In genomic region chr15:96350321-96350720, GRCh38 we compare ENCODE assay signal across 18 cellular contexts. TPM values are rescaled to one million over a fixed set of nuclear protein-coding genes. Genes with fewer than 3 reads are reported as not detected.
A peak's percentile ranks its signal among the peaks of the same experiment; 100 is the strongest.
DNase-seq lines count a peak whose midpoint lies in the region; ATAC-seq, FAIRE-seq and TF ChIP-seq lines count a peak whose summit lies in the region.
"Had no signal": no experiment of that assay in that cellular context is flagged by ENCODE, and none has a peak within 500 bp of the region (broad histone marks: within the 10 kb centered on the region; RNA-seq: fewer than 3 reads in every experiment).

No MANE protein-coding gene starts in this region.

- peak overlapping the region; percentile 93 for H3K4me2 ChIP-seq in astrocyte (ENCODE audit: low read length)

- intact Hi-C loops in A673 (cut with micrococcal nuclease; ENCODE audit: unreplicated experiment) (no loop called here), left lung (cut with DNase I) (loop anchor here in 1 of 2 donors (10.0 kb wide), 1 partner anchor 884 kb away; no protein-coding TSS in a partner anchor)

- no peak for DNase-seq in A673 (ENCODE audit: low spot score)
- DNase-seq in astrocyte (ENCODE audit: low read depth) = no peak
- DNase-seq in left lung = no peak
- no peak for DNase-seq in hippocampal formation (lab: John Stamatoyannopoulos, UW)
- no peak for DNase-seq in NCI-H2081 treated with DMSO at 0.1 percent for 48 hours (lab: John Stamatoyannopoulos, UW)
- DNase-seq: activated CD8-positive, alpha-beta T cell treated with anti-CD3 and anti-CD28 coated beads for 36 hours; activated T-cell treated with anti-CD3 and anti-CD28 coated beads, Interleukin-2, amount 50 U/mL, for 48 hours; CD8-positive, alpha-beta memory T cell; nucleus accumbens; Peyer's patch had no signal

- POLR2A ChIA-PET in A673 (lab: Charles Lee; ENCODE audit: low non-redundant PET) = no interaction called here

- peak overlapping the region; percentile 35 for H3K4me3 Mint-ChIP-seq in astrocyte (ENCODE audit: unreplicated experiment)
- H3K4me3 Mint-ChIP-seq: activated CD8-positive, alpha-beta T cell treated with anti-CD3 and anti-CD28 coated beads for 36 hours; activated naive CD8-positive, alpha-beta T cell; CD8-positive, alpha-beta memory T cell; central memory CD8-positive, alpha-beta T cell; stimulated activated memory B cell treated with anti-CD40 and anti-IgM and Interleukin-4, amounts not matched to agents 10 μg/mL and 1 μg/mL and 100 μg/mL, for 72 hours had no signal

- H3K36me3 ChIP-seq in A673 (ENCODE audit: insufficient read depth, low read length, poor library complexity, severe bottlenecking) (no peaks in the 10 kb centered on the region), astrocyte (ENCODE audit: insufficient read depth, low read length) (peaks cover 21% of the 10 kb centered on the region), left lung (no peaks in the 10 kb centered on the region), rectal smooth muscle tissue (ENCODE audit: control insufficient read depth, insufficient read depth, low read length) (no peaks in the 10 kb centered on the region)
- H3K36me3 ChIP-seq: Peyer's patch had no signal

- CTCF ChIA-PET in A673 (lab: Charles Lee) = no interaction called here

- no peak for TF ChIP-seq CTCF in A673 (conservative IDR thresholded peaks at IDR 0.05; ENCODE audit: low read depth, low read length)
- no peak for TF ChIP-seq CTCF in astrocyte (IDR thresholded peaks at IDR 0.05; ENCODE audit: insufficient read depth, low read depth, low read length)
- no peak for TF ChIP-seq CTCF in left lung (IDR thresholded peaks at IDR 0.05)

- peak overlapping the region; percentile 79 for H3K27ac ChIP-seq in A673 (ENCODE audit: low read depth, low read length, poor library complexity, severe bottlenecking)
- peak overlapping the region; percentile 90 for H3K27ac ChIP-seq in astrocyte (ENCODE audit: low read depth, low read length)
- H3K27ac ChIP-seq in left lung = peak overlapping the region; percentile 1 to 88
- H3K27ac ChIP-seq in rectal smooth muscle tissue (ENCODE audit: low read depth, low read length) = peak overlapping the region; percentile 27
- H3K27ac ChIP-seq: VCaP had no signal

- ATAC-seq in left lung (no peak), GM21825 (IDR thresholded peaks at IDR 0.05; ENCODE audit: unreplicated experiment) (no peak), HG02610 (IDR thresholded peaks at IDR 0.05; ENCODE audit: unreplicated experiment) (no peak)
- ATAC-seq: activated CD8-positive, alpha-beta T cell treated with anti-CD3 and anti-CD28 coated beads for 36 hours; stimulated activated memory B cell treated with anti-CD40 and anti-IgM and Interleukin-4, amounts not matched to agents 10 μg/mL and 1 μg/mL and 100 μg/mL, for 72 hours had no signal

- H3K27me3 ChIP-seq in A673 (replicated peaks; ENCODE audit: insufficient read depth, low read depth, low read length, poor library complexity) = no peaks in the 10 kb centered on the region
- no peaks in the 10 kb centered on the region for H3K27me3 ChIP-seq in astrocyte (ENCODE audit: insufficient read depth, low read length)
- peaks cover 0 to 100% of the 10 kb centered on the region in 2 donors for H3K27me3 ChIP-seq in left lung
- no peaks in the 10 kb centered on the region for H3K27me3 ChIP-seq in rectal smooth muscle tissue (ENCODE audit: control insufficient read depth, insufficient read depth, low read length)
- H3K27me3 ChIP-seq: Peyer's patch had no signal

- no peak for FAIRE-seq in astrocyte (lab: Jason Lieb, UNC)
- FAIRE-seq: frontal cortex had no signal

- H3K36me3 Mint-ChIP-seq in astrocyte (ENCODE audit: low read depth, unreplicated experiment) = peaks cover 15% of the 10 kb centered on the region
- H3K36me3 Mint-ChIP-seq: activated naive CD8-positive, alpha-beta T cell; CD8-positive, alpha-beta memory T cell; stimulated activated memory B cell treated with anti-CD40 and anti-IgM and Interleukin-4, amounts not matched to agents 10 μg/mL and 1 μg/mL and 100 μg/mL, for 72 hours had no signal

- H3K27ac Mint-ChIP-seq in astrocyte (ENCODE audit: unreplicated experiment) = no peak overlapping the region
- H3K27ac Mint-ChIP-seq: activated CD8-positive, alpha-beta T cell treated with anti-CD3 and anti-CD28 coated beads for 36 hours; activated naive CD8-positive, alpha-beta T cell; CD8-positive, alpha-beta memory T cell; stimulated activated memory B cell treated with anti-CD40 and anti-IgM and Interleukin-4, amounts not matched to agents 10 μg/mL and 1 μg/mL and 100 μg/mL, for 72 hours had no signal

- H3K9ac ChIP-seq in astrocyte (ENCODE audit: low read length) (peak overlapping the region; percentile 96), rectal smooth muscle tissue (ENCODE audit: low read length) (no peak overlapping the region)

- peaks cover 77% of the 10 kb centered on the region for H3K4me1 ChIP-seq in A673 (ENCODE audit: insufficient read depth, low read length, poor library complexity, severe bottlenecking)
- H3K4me1 ChIP-seq in astrocyte (ENCODE audit: insufficient read depth, low read length) = peaks cover 86% of the 10 kb centered on the region
- peaks cover 0 to 3% of the 10 kb centered on the region in 2 donors for H3K4me1 ChIP-seq in left lung
- peaks cover 8% of the 10 kb centered on the region for H3K4me1 ChIP-seq in rectal smooth muscle tissue (ENCODE audit: control insufficient read depth, insufficient read depth, low read length)

- no peak overlapping the region for H3K4me3 ChIP-seq in A673 (ENCODE audit: low read depth, low read length, poor library complexity, severe bottlenecking)
- H3K4me3 ChIP-seq in astrocyte (ENCODE audit: insufficient read depth, low read depth, low read length) = no peak overlapping the region
- no peak overlapping the region for H3K4me3 ChIP-seq in left lung
- H3K4me3 ChIP-seq in rectal smooth muscle tissue (ENCODE audit: low read length) = no peak overlapping the region
- H3K4me3 ChIP-seq: Peyer's patch had no signal

- peaks cover 7% of the 10 kb centered on the region for H3K9me3 Mint-ChIP-seq in astrocyte (ENCODE audit: unreplicated experiment)
- H3K9me3 Mint-ChIP-seq: activated CD8-positive, alpha-beta T cell treated with anti-CD3 and anti-CD28 coated beads for 36 hours; central memory CD8-positive, alpha-beta T cell; stimulated activated memory B cell treated with anti-CD40 and anti-IgM and Interleukin-4, amounts not matched to agents 10 μg/mL and 1 μg/mL and 100 μg/mL, for 72 hours had no signal

- H3K27me3 Mint-ChIP-seq in astrocyte (ENCODE audit: low read depth, unreplicated experiment) = peaks cover 68% of the 10 kb centered on the region

- H2AFZ ChIP-seq in astrocyte (ENCODE audit: low read depth, low read length) = no peak overlapping the region

- peaks cover 36% of the 10 kb centered on the region for H3K4me1 Mint-ChIP-seq in astrocyte (ENCODE audit: low read depth, unreplicated experiment)

- no TSS peak for BruUV-seq in A673 (replicated peaks; lab: Mats Ljungman, UMichigan)

- H3K79me2 ChIP-seq in astrocyte (ENCODE audit: insufficient read depth, low read length) = peaks cover 74% of the 10 kb centered on the region

- H4K20me1 ChIP-seq in astrocyte (ENCODE audit: insufficient read depth, low read length) = peaks cover 35% of the 10 kb centered on the region

- no peaks in the 10 kb centered on the region for H3K9me3 ChIP-seq in A673 (ENCODE audit: low read depth, low read length, poor library complexity, severe bottlenecking)
- no peaks in the 10 kb centered on the region for H3K9me3 ChIP-seq in astrocyte (ENCODE audit: insufficient read depth, low read depth, low read length)
- H3K9me3 ChIP-seq in left lung = no peaks in the 10 kb centered on the region
- H3K9me3 ChIP-seq: Peyer's patch had no signal

RNA-seq across cellular contexts. Expression of gene NR2F2, which starts 19.8 kb away (rescaled TPM):
- total RNA-seq in A673 (2021) (106 and 138 TPM in 2 replicates), astrocyte (59.0 and 75.8 TPM in 2 replicates), left lung (10 to 100 TPM; 53.4 to 76.0 TPM)
- total RNA-seq: activated CD8-positive, alpha-beta T cell treated with anti-CD3 and anti-CD28 coated beads for 36 hours; CD8-positive, alpha-beta memory T cell had no signal

Comparison
In these comparisons a context has a peak if more than half of its experiments do, and no peak if none do; other contexts are left out.
1. H3K27ac ChIP-seq: peak in every context shown above with its lines; median percentile 90 in astrocyte; 79 in A673; 44 in left lung; 27 in rectal smooth muscle tissue.